ENCODE assay signal across 1 cellular context in the genomic region with DNA sequence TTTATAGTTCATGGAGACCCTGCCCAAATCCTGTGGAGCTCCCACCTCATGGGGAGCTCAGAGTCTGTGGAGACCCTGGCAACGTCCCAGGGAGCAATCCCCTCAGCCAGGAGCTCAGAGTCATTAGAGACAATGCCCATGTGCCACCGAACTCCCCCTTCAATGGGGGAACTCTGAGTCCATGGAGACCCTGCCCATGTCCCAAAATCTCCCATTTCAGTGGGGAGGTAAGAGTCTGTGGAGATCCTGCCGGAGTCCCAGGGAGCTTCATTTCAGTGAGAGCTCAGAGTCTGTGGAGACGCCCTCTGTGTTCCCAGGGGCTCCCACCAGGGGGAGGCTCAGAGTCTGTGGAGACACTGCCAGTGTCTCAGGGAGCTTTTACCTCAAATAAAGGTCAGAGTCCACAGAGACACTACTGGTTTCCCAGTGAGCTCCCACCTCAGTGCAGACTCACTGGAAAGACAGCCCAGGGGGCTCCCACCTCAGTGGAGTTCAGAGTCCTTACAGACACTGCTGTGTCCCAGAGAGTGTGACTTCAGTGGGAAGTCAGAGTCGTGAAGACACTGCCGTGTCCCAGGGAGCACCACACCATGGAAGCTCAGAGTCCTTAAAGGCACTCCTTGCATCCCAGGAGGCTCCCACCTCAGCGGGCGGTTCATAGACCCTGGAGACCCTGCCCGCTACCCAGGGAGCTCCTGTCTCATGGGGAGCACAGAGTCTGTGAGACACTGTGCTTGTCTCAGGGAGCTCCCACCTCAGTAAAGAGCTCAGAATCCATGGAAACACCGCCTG.
TF ChIP-seq lines count a peak whose summit lies in the region.

No MANE protein-coding gene starts in this region.

TF ChIP-seq in GM23338, 12 proteins besides CTCF, POLR2A, EP300 and RAD21 (continued from another document):
- TF ChIP-seq JUNB (IDR thresholded peaks at IDR 0.05; ENCODE audit: unreplicated experiment) (no peak), ZNF114 (CRISPR knock-in tag; IDR thresholded peaks at IDR 0.05) (no peak), STAT1 (IDR thresholded peaks at IDR 0.05; ENCODE audit: unreplicated experiment) (no peak), ZNF331 (CRISPR knock-in tag; IDR thresholded peaks at IDR 0.05; ENCODE audit: low read depth) (no peak)
